ENCODE assay signal across 20 cellular contexts in the genomic region with DNA sequence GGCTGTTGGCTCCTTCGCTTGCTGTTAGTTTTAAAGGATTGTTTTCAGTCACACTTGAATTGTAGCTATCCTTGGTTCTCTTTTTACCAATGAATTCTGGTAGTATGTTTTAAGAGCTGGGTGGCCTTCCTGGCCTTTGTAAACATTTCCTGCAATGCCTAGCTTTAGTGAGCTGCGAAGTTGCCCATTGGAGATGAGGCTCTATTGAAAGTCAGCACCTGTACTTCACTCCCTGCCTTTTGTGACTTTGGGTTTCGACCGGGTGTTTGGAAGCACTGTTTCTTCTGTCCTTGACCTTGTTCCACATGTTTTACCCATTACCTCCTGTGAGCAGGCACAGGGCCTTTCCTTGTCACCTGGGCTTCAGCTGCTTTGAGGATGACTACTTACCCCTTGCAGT.
DNase-seq lines count a peak whose midpoint lies in the region; ATAC-seq and TF ChIP-seq lines count a peak whose summit lies in the region.
"Had no signal": no experiment of that assay in that cellular context is flagged by ENCODE, and none has a peak within 500 bp of the region (broad histone marks: within the 10 kb centered on the region; RNA-seq: fewer than 3 reads in every experiment).

No MANE protein-coding gene starts in this region.

- intact Hi-C loops in CD4-positive, alpha-beta memory T cell (cut with micrococcal nuclease): no loop called here

- no peak for TF ChIP-seq CTCF in endothelial cell (IDR thresholded peaks at IDR 0.05; ENCODE audit: unreplicated experiment)
- TF ChIP-seq CTCF in nephron progenitor cell (IDR thresholded peaks at IDR 0.05): no peak
- no peak for TF ChIP-seq CTCF in HFFc6 (IDR thresholded peaks at IDR 0.05)

- ATAC-seq in HG02610 (IDR thresholded peaks at IDR 0.05; ENCODE audit: unreplicated experiment): no peak
- no peak for ATAC-seq in GM21723 (IDR thresholded peaks at IDR 0.05; ENCODE audit: unreplicated experiment)
- no peak for ATAC-seq in GM18907 (IDR thresholded peaks at IDR 0.05; ENCODE audit: unreplicated experiment)
- ATAC-seq: sciatic nerve had no signal

- H3K36me3 ChIP-seq in CD4-positive, alpha-beta memory T cell (ENCODE audit: insufficient read depth, low read length): peaks cover 6% of the 10 kb centered on the region
- peaks cover 11% of the 10 kb centered on the region; the same call in 1 of the 2 replicates for H3K36me3 ChIP-seq in HUES64 (ENCODE audit: insufficient read depth, low read length)
- H3K36me3 ChIP-seq: thoracic aorta had no signal

- peak overlapping the region in 5 of 8 donors; percentile 2 to 46 (median 40) for H3K4me3 Mint-ChIP-seq in CD4-positive, alpha-beta memory T cell
- H3K4me3 Mint-ChIP-seq in endothelial cell (ENCODE audit: unreplicated experiment) (no peak overlapping the region), nephron progenitor cell (peak overlapping the region; percentile 33), HFFc6 (no peak overlapping the region)
- H3K4me3 Mint-ChIP-seq: neural crest cell had no signal

- peaks cover 31 to 40% of the 10 kb centered on the region in 2 donors for H3K36me3 Mint-ChIP-seq in CD4-positive, alpha-beta memory T cell
- H3K36me3 Mint-ChIP-seq in endothelial cell (ENCODE audit: low read depth, unreplicated experiment): peaks cover 25% of the 10 kb centered on the region
- H3K36me3 Mint-ChIP-seq in nephron progenitor cell (ENCODE audit: low read depth): peaks cover 74% of the 10 kb centered on the region
- peaks cover 50% of the 10 kb centered on the region for H3K36me3 Mint-ChIP-seq in HFFc6 (ENCODE audit: low read depth)

- no peak overlapping the region for H3K9ac ChIP-seq in HUES64 (ENCODE audit: low read depth, low read length)
- H3K9ac ChIP-seq: SK-N-SH had no signal

- no peak for DNase-seq in CD4-positive, alpha-beta memory T cell
- DNase-seq in endothelial cell (ENCODE audit: low spot score): no peak
- no peak for DNase-seq in nephron progenitor cell
- no peak for DNase-seq in HFFc6
- DNase-seq: activated CD4-positive, alpha-beta T cell treated with anti-CD3 and anti-CD28 coated beads, Interleukin-2, amount 50 U/mL, for 1 hour; amniotic stem cell; foreskin fibroblast; HCEC 1CT; NCI-H1092; NCI-H748 treated with DMSO at 0.1 percent for 48 hours; SK-N-SH; stimulated activated CD4-positive, alpha-beta T cell treated with anti-CD3 and anti-CD28 coated beads, Interleukin-2, amount 100 ng/mL, for 48 hours; stimulated activated CD8-positive, alpha-beta memory T cell treated with anti-CD3 and anti-CD28 coated beads, Interleukin-4, amount 100 ng/mL, for 48 hours had no signal

- H3K4me3 ChIP-seq in CD4-positive, alpha-beta memory T cell (ENCODE audit: low read length in 2 of 2): no peak overlapping the region
- no peak overlapping the region for H3K4me3 ChIP-seq in HUES64 (ENCODE audit: low read length)
- H3K4me3 ChIP-seq: thoracic aorta had no signal

- H3K27ac Mint-ChIP-seq in CD4-positive, alpha-beta memory T cell: peak overlapping the region; percentile 19 to 76 (median 42)
- H3K27ac Mint-ChIP-seq in endothelial cell (ENCODE audit: unreplicated experiment) (peak overlapping the region; percentile 49), nephron progenitor cell (peak overlapping the region; percentile 60), HFFc6 (no peak overlapping the region)

- H3K27me3 Mint-ChIP-seq in CD4-positive, alpha-beta memory T cell: no peaks in the 10 kb centered on the region
- H3K27me3 Mint-ChIP-seq in endothelial cell (ENCODE audit: unreplicated experiment) (no peaks in the 10 kb centered on the region), nephron progenitor cell (ENCODE audit: low read depth, poor library complexity) (peaks cover 2% of the 10 kb centered on the region), HFFc6 (ENCODE audit: insufficient read depth) (peaks cover 5% of the 10 kb centered on the region)

- CTCF ChIA-PET in CD4-positive, alpha-beta memory T cell (lab: Charles Lee; ENCODE audit: partially characterized antibody): interaction anchor here (0.9 to 1.3 kb wide), 3 partner anchors 14 to 133 kb away, joined by 3 to 4 read pairs (median 3); no protein-coding TSS in a partner anchor

- WGBS in HUES64: 84% methylated on average over 4 of the region's 4 CpGs

- no peaks in the 10 kb centered on the region for H3K9me3 Mint-ChIP-seq in CD4-positive, alpha-beta memory T cell
- H3K9me3 Mint-ChIP-seq in endothelial cell (ENCODE audit: unreplicated experiment) (no peaks in the 10 kb centered on the region), nephron progenitor cell (peaks cover 23% of the 10 kb centered on the region), HFFc6 (no peaks in the 10 kb centered on the region)
- H3K9me3 Mint-ChIP-seq: neural crest cell had no signal

- peaks cover 84% of the 10 kb centered on the region for H3K4me1 ChIP-seq in CD4-positive, alpha-beta memory T cell (ENCODE audit: insufficient read depth, low read length)
- peaks cover 56% of the 10 kb centered on the region for H3K4me1 ChIP-seq in HUES64 (ENCODE audit: insufficient read depth, low read length)

- POLR2A ChIA-PET in CD4-positive, alpha-beta memory T cell (lab: Charles Lee; ENCODE audit: partially characterized antibody): no interaction called here

- H3K9me3 ChIP-seq in CD4-positive, alpha-beta memory T cell (ENCODE audit: control insufficient read depth in 1 of 2, low read length in 2 of 2): no peaks in the 10 kb centered on the region
- no peaks in the 10 kb centered on the region for H3K9me3 ChIP-seq in HUES64 (ENCODE audit: insufficient read depth, low read depth, low read length)
- H3K9me3 ChIP-seq: SK-N-SH, thoracic aorta had no signal

- peaks cover 46 to 67% (median 57%) of the 10 kb centered on the region in 4 donors for H3K4me1 Mint-ChIP-seq in CD4-positive, alpha-beta memory T cell
- H3K4me1 Mint-ChIP-seq in endothelial cell (ENCODE audit: unreplicated experiment): peaks cover 31% of the 10 kb centered on the region
- H3K4me1 Mint-ChIP-seq in nephron progenitor cell: peaks cover 37% of the 10 kb centered on the region
- peaks cover 32% of the 10 kb centered on the region for H3K4me1 Mint-ChIP-seq in HFFc6 (ENCODE audit: low read depth)

- no peaks in the 10 kb centered on the region for H3K27me3 ChIP-seq in CD4-positive, alpha-beta memory T cell (ENCODE audit: insufficient read depth, low read length)
- no peaks in the 10 kb centered on the region for H3K27me3 ChIP-seq in HUES64 (ENCODE audit: insufficient read depth, low read length)

- no peak overlapping the region for H3K27ac ChIP-seq in CD4-positive, alpha-beta memory T cell (ENCODE audit: low read depth, low read length)
- peak overlapping the region; percentile 26; the same call in 1 of the 2 replicates for H3K27ac ChIP-seq in HUES64 (ENCODE audit: low read depth, low read length)
- H3K27ac ChIP-seq: thoracic aorta had no signal

Comparison
In these comparisons a context has a peak if more than half of its experiments do, and no peak if none do; other contexts are left out.
1. H3K4me3 Mint-ChIP-seq: peak in CD4-positive, alpha-beta memory T cell (5 of 8) and nephron progenitor cell (single experiment); none in endothelial cell (single experiment) and HFFc6 (single experiment).